Comparison of ENCODE assay signal across 8 cellular contexts in genomic region chr9:4366649-4367330, GRCh38.
DNase-seq lines count a peak whose midpoint lies in the region; ATAC-seq and TF ChIP-seq lines count a peak whose summit lies in the region.

No MANE protein-coding gene starts in this region.

- TF ChIP-seq CTCF in left lung (IDR thresholded peaks at IDR 0.05): peak; percentile 46 to 54

- H3K27me3 ChIP-seq in Karpas-422 (ENCODE audit: low read length): no peaks in the 10 kb centered on the region
- no peaks in the 10 kb centered on the region for H3K27me3 ChIP-seq in left lung

- ATAC-seq in SK-N-SH treated with all-trans-retinoic acid at 6 μM for 48 hours (peak; percentile 68), left lung (peak; percentile 69), HG02678 (IDR thresholded peaks at IDR 0.05; ENCODE audit: unreplicated experiment) (no peak), HG02884 (IDR thresholded peaks at IDR 0.05; ENCODE audit: unreplicated experiment) (no peak)

- no peaks in the 10 kb centered on the region for H3K9me2 ChIP-seq in Karpas-422 (replicated peaks; ENCODE audit: insufficient read depth, low read length)

- no peak overlapping the region for H2AFZ ChIP-seq in Karpas-422 (ENCODE audit: low read length)

- H3K9me3 ChIP-seq in Karpas-422 (ENCODE audit: low read length): no peaks in the 10 kb centered on the region
- no peaks in the 10 kb centered on the region for H3K9me3 ChIP-seq in left lung

- DNase-seq in Daoy (ENCODE audit: low read depth): peak; percentile 81
- peak; percentile 66 for DNase-seq in Karpas-422
- peak; percentile 81 for DNase-seq in cerebellum (ENCODE audit: low spot score)
- DNase-seq in left lung: no peak

- H3K4me1 ChIP-seq in Karpas-422 (ENCODE audit: low read length) (no peaks in the 10 kb centered on the region), left lung (no peaks in the 10 kb centered on the region)

- H3K27ac ChIP-seq in Karpas-422 (ENCODE audit: low read length): no peak overlapping the region
- H3K27ac ChIP-seq in left lung: no peak overlapping the region
- H3K27ac ChIP-seq in temporal lobe (ENCODE audit: low read depth, low read length): peak overlapping the region; percentile 45

- H3K4me3 ChIP-seq in Karpas-422 (ENCODE audit: low read length) (no peak overlapping the region), left lung (no peak overlapping the region)

- H3K36me3 ChIP-seq in Karpas-422 (ENCODE audit: insufficient read depth, low read length) (no peaks in the 10 kb centered on the region), left lung (no peaks in the 10 kb centered on the region)

- H3K79me2 ChIP-seq in Karpas-422 (ENCODE audit: low read length): no peaks in the 10 kb centered on the region

- no peak overlapping the region for H3K9ac ChIP-seq in Karpas-422 (ENCODE audit: low read length)

- H4K20me1 ChIP-seq in Karpas-422 (ENCODE audit: insufficient read depth, low read depth, low read length): no peaks in the 10 kb centered on the region

- H3K4me2 ChIP-seq in Karpas-422 (ENCODE audit: low read depth, low read length, poor library complexity, severe bottlenecking): no peak overlapping the region

- intact Hi-C loops in left lung (cut with DNase I): loop anchor here in 1 of 2 donors (10.0 kb wide), 1 partner anchor 292 kb away; no protein-coding TSS in a partner anchor

TF ChIP-seq in SK-N-SH treated with all-trans-retinoic acid at 6 μM for 48 hours, 23 proteins besides CTCF, POLR2A, EP300 and RAD21:
- 0 out of 2 replicates have a peak, but pooled peaks have one; percentile 37 for TF ChIP-seq OSR1 (CRISPR knock-in tag; IDR thresholded peaks at IDR 0.05)
- TF ChIP-seq ISL1 (CRISPR knock-in tag; IDR thresholded peaks at IDR 0.05): no peak

Comparison
In these comparisons a context has a peak if more than half of its experiments do, and no peak if none do; other contexts are left out.
1. DNase-seq: peak in Daoy (single experiment), Karpas-422 (single experiment) and cerebellum (single experiment); none in left lung (0 of 2).
2. ATAC-seq: peak in SK-N-SH treated with all-trans-retinoic acid at 6 μM for 48 hours (single experiment) and left lung (single experiment); none in HG02678 (single experiment) and HG02884 (single experiment).